In genomic region chr7:81484266-81484665, GRCh38 we compare ENCODE assay signal across 11 cellular contexts.
DNase-seq lines count a peak whose midpoint lies in the region; TF ChIP-seq lines count a peak whose summit lies in the region.
"Had no signal": no experiment of that assay in that cellular context is flagged by ENCODE, and none has a peak within 500 bp of the region (broad histone marks: within the 10 kb centered on the region; RNA-seq: fewer than 3 reads in every experiment).

No MANE protein-coding gene starts in this region.

- H3K9ac ChIP-seq in fibroblast of lung (ENCODE audit: insufficient read depth, low read length): no peak overlapping the region

- H3K36me3 ChIP-seq in fibroblast of lung (ENCODE audit: control insufficient read depth, insufficient read depth, low read length): no peaks in the 10 kb centered on the region
- H3K36me3 ChIP-seq in CD8-positive, alpha-beta memory T cell (ENCODE audit: insufficient read depth, low read length): no peaks in the 10 kb centered on the region
- H3K36me3 ChIP-seq: ascending aorta had no signal

- no peaks in the 10 kb centered on the region for H3K9me3 ChIP-seq in fibroblast of lung (ENCODE audit: control insufficient read depth, insufficient read depth, low read depth, low read length)
- no peaks in the 10 kb centered on the region for H3K9me3 ChIP-seq in CD8-positive, alpha-beta memory T cell (ENCODE audit: low read length)
- H3K9me3 ChIP-seq: ascending aorta had no signal

- H4K20me1 ChIP-seq in fibroblast of lung (ENCODE audit: control insufficient read depth, extremely low read depth, insufficient read depth, low read length): no peaks in the 10 kb centered on the region

- H3K9me3 Mint-ChIP-seq in CD8-positive, alpha-beta memory T cell: peaks cover 0 to 6% (median 2%) of the 10 kb centered on the region in 5 donors
- H3K9me3 Mint-ChIP-seq: naive B cell, T-cell had no signal

- no peak overlapping the region for H3K27ac ChIP-seq in fibroblast of lung (ENCODE audit: insufficient read depth, low read length)
- H3K27ac ChIP-seq in CD8-positive, alpha-beta memory T cell (ENCODE audit: low read depth, low read length): no peak overlapping the region
- H3K27ac ChIP-seq: ascending aorta had no signal

- in situ Hi-C loops in G401 (cut with HindIII; ENCODE audit: low sequenced_read_pairs): no loop called here

- no peak overlapping the region for H3K4me2 ChIP-seq in fibroblast of lung (ENCODE audit: extremely low read depth, insufficient read depth, low read length)

- TF ChIP-seq CTCF in fibroblast of lung (conservative IDR thresholded peaks at IDR 0.05 in 1 of 2, IDR thresholded peaks at IDR 0.05 in 1 of 2; ENCODE audit: low read depth in 1 of 2, low read length in 2 of 2): no peak

- no peaks in the 10 kb centered on the region for H3K79me2 ChIP-seq in fibroblast of lung (ENCODE audit: control insufficient read depth, insufficient read depth, low read length)

- H3K27me3 Mint-ChIP-seq in CD8-positive, alpha-beta memory T cell: no peaks in the 10 kb centered on the region

- DNase-seq in COLO829 (ENCODE audit: low spot score) (peak; percentile 75), NCI-H2227 (lab: John Stamatoyannopoulos, UW; ENCODE audit: unreplicated experiment) (peak; percentile 87), fibroblast of lung (ENCODE audit: low read depth in 2 of 2) (peak; percentile 89 to 90), myocyte (ENCODE audit: low read depth) (peak; percentile 94), germinal center (ENCODE audit: low spot score) (no peak), G401 (ENCODE audit: low spot score) (no peak)
- no peak for DNase-seq in CD8-positive, alpha-beta memory T cell
- no peak for DNase-seq in stimulated activated CD4-positive, alpha-beta T cell treated with anti-CD3 and anti-CD28 coated beads, Interleukin-4, amount 100 ng/mL, for 4 hours
- DNase-seq: naive B cell, T-cell had no signal

- H2AFZ ChIP-seq in fibroblast of lung (ENCODE audit: low read length): no peak overlapping the region

- CTCF ChIA-PET in CD8-positive, alpha-beta memory T cell (lab: Charles Lee): no interaction called here

- no peak overlapping the region for H3K27ac Mint-ChIP-seq in CD8-positive, alpha-beta memory T cell
- H3K27ac Mint-ChIP-seq: T-cell had no signal

- H3K4me3 ChIP-seq in fibroblast of lung (replicated peaks in 1 of 4; ENCODE audit: control extremely low read depth in 1 of 4, insufficient read depth in 1 of 4, low read depth in 3 of 4, low read length in 4 of 4): no peak overlapping the region
- no peak overlapping the region for H3K4me3 ChIP-seq in CD8-positive, alpha-beta memory T cell (ENCODE audit: low read length)
- H3K4me3 ChIP-seq: ascending aorta had no signal

- H3K4me1 Mint-ChIP-seq in CD8-positive, alpha-beta memory T cell: no peaks in the 10 kb centered on the region
- H3K4me1 Mint-ChIP-seq: naive B cell, T-cell had no signal

- no peak overlapping the region for H3K4me3 Mint-ChIP-seq in CD8-positive, alpha-beta memory T cell
- H3K4me3 Mint-ChIP-seq: naive B cell, T-cell had no signal

- H3K4me1 ChIP-seq in fibroblast of lung (ENCODE audit: control insufficient read depth, extremely low read depth, insufficient read depth, low read length): peaks cover 4% of the 10 kb centered on the region
- no peaks in the 10 kb centered on the region for H3K4me1 ChIP-seq in CD8-positive, alpha-beta memory T cell (ENCODE audit: insufficient read depth, low read length)
- H3K4me1 ChIP-seq: ascending aorta had no signal

- H3K27me3 ChIP-seq in fibroblast of lung (ENCODE audit: control insufficient read depth, insufficient read depth, low read length): no peaks in the 10 kb centered on the region
- no peaks in the 10 kb centered on the region for H3K27me3 ChIP-seq in CD8-positive, alpha-beta memory T cell (ENCODE audit: insufficient read depth, low read length, poor library complexity, severe bottlenecking)
- H3K27me3 ChIP-seq: ascending aorta had no signal

- POLR2A ChIA-PET in CD8-positive, alpha-beta memory T cell (lab: Charles Lee): no interaction called here

- H3K36me3 Mint-ChIP-seq in CD8-positive, alpha-beta memory T cell: no peaks in the 10 kb centered on the region
- H3K36me3 Mint-ChIP-seq: naive B cell, T-cell had no signal

Comparison
In these comparisons a context has a peak if more than half of its experiments do, and no peak if none do; other contexts are left out.
1. DNase-seq: peak in COLO829 (single experiment), NCI-H2227 (single experiment), fibroblast of lung (2 of 2) and myocyte (single experiment); none in germinal center (single experiment), CD8-positive, alpha-beta memory T cell (0 of 5), G401 (single experiment) and stimulated activated CD4-positive, alpha-beta T cell treated with anti-CD3 and anti-CD28 coated beads, Interleukin-4, amount 100 ng/mL, for 4 hours (0 of 2).